In genomic region chr1:156689960-156690672, GRCh38 we compare ENCODE assay signal across 10 cellular contexts. TPM values are rescaled to one million over a fixed set of nuclear protein-coding genes. Genes with fewer than 3 reads are reported as not detected.
A peak's percentile ranks its signal among the peaks of the same experiment; 100 is the strongest.
DNase-seq lines count a peak whose midpoint lies in the region; ATAC-seq and TF ChIP-seq lines count a peak whose summit lies in the region.
"Had no signal": no experiment of that assay in that cellular context is flagged by ENCODE, and none has a peak within 500 bp of the region (broad histone marks: within the 10 kb centered on the region; RNA-seq: fewer than 3 reads in every experiment).

No MANE protein-coding gene starts in this region.

- H3K9me3 Mint-ChIP-seq in CD14-positive monocyte, result peaks cover 0 to 15% (median 7%) of the 10 kb centered on the region in 7 donors

- H4K20me1 ChIP-seq in PC-3 (ENCODE audit: low read length) (no peaks in the 10 kb centered on the region), fibroblast of lung (ENCODE audit: control insufficient read depth, extremely low read depth, insufficient read depth, low read length) (no peaks in the 10 kb centered on the region)

- BruUV-seq in PC-3 (replicated peaks; lab: Mats Ljungman, UMichigan), result no TSS peak

- POLR2A ChIA-PET in PC-3 (lab: Charles Lee; ENCODE audit: unreplicated experiment), result interaction anchor here (2.1 kb wide), 1 partner anchor 36 kb away, joined by 13 read pairs; no protein-coding TSS in a partner anchor

- peaks cover 67 to 82% (median 79%) of the 10 kb centered on the region in 3 donors for H3K27me3 Mint-ChIP-seq in CD14-positive monocyte (ENCODE audit: low read depth in 3 of 3)

- DNase-seq in NCI-H2227 (lab: John Stamatoyannopoulos, UW; ENCODE audit: unreplicated experiment) (peak; percentile 46), NCI-H2227 treated with DMSO at 0.1 percent for 48 hours (lab: John Stamatoyannopoulos, UW) (no peak), PC-3 (no peak), fibroblast of lung (ENCODE audit: low read depth in 2 of 2) (peak in 1 of 2 donors; percentile 44), sciatic nerve (ENCODE audit: low spot score) (no peak), NCI-H446 (lab: John Stamatoyannopoulos, UW) (no peak), CD14-positive monocyte (ENCODE audit: low spot score) (no peak)

- intact Hi-C loops in PC-3 (cut with micrococcal nuclease), result loop anchor here (1.0 kb wide), 3 partner anchors 15 to 200 kb away; partner anchors contain the start of gene CRABP2
- intact Hi-C loops in sciatic nerve (cut with DNase I), result loop anchor here (1.0 to 10.0 kb wide), 2 partner anchors 35 to 175 kb away; partner anchors contain the start of gene NTRK1
- intact Hi-C loops in CD14-positive monocyte (cut with micrococcal nuclease), result loop anchor here (2.0 to 10.0 kb wide), 3 partner anchors 37 to 195 kb away; partner anchors contain the start of gene INSRR (in 1 of the 2)

- H3K36me3 Mint-ChIP-seq in CD14-positive monocyte, result peaks cover 0 to 2% of the 10 kb centered on the region in 2 donors

- H3K27me3 ChIP-seq in PC-3 (ENCODE audit: low read length) (no peaks in the 10 kb centered on the region), fibroblast of lung (ENCODE audit: control insufficient read depth, insufficient read depth, low read length) (no peaks in the 10 kb centered on the region)

- ATAC-seq in PC-3 (no peak), sciatic nerve (peak; percentile 5), GM21737 (IDR thresholded peaks at IDR 0.05; ENCODE audit: unreplicated experiment) (no peak)

- H3K27ac ChIP-seq in PC-3 (ENCODE audit: low read length) (no peak overlapping the region), fibroblast of lung (ENCODE audit: insufficient read depth, low read length) (no peak overlapping the region)
- H3K27ac ChIP-seq: upper lobe of left lung had no signal

- H3K36me3 ChIP-seq in PC-3 (ENCODE audit: low read depth, low read length) (no peaks in the 10 kb centered on the region), fibroblast of lung (ENCODE audit: control insufficient read depth, insufficient read depth, low read length) (no peaks in the 10 kb centered on the region)
- H3K36me3 ChIP-seq: upper lobe of left lung had no signal

- H3F3A ChIP-seq in PC-3 (ENCODE audit: low read length, unreplicated experiment), result peaks cover 8% of the 10 kb centered on the region

- H2AFZ ChIP-seq in PC-3 (ENCODE audit: low read length), result peak overlapping the region; percentile 96
- H2AFZ ChIP-seq in fibroblast of lung (ENCODE audit: low read length), result no peak overlapping the region

- TF ChIP-seq CTCF in PC-3 (conservative IDR thresholded peaks at IDR 0.05; ENCODE audit: low read depth, low read length) (no peak), fibroblast of lung (conservative IDR thresholded peaks at IDR 0.05 in 1 of 2, IDR thresholded peaks at IDR 0.05 in 1 of 2; ENCODE audit: low read depth in 1 of 2, low read length in 2 of 2) (no peak), CD14-positive monocyte (IDR thresholded peaks at IDR 0.05) (no peak)

- H3K4me2 ChIP-seq in PC-3 (ENCODE audit: low read length), result peak overlapping the region; percentile 98
- H3K4me2 ChIP-seq in fibroblast of lung (ENCODE audit: extremely low read depth, insufficient read depth, low read length), result peak overlapping the region; percentile 93

- H3K4me1 Mint-ChIP-seq in CD14-positive monocyte, result peaks cover 24% of the 10 kb centered on the region

- H3K4me3 Mint-ChIP-seq in CD14-positive monocyte, result peak overlapping the region in 1 of 2 donors; percentile 91

- H3K4me1 ChIP-seq in PC-3 (ENCODE audit: insufficient read depth, low read length), result peaks cover 60% of the 10 kb centered on the region
- peaks cover 15% of the 10 kb centered on the region for H3K4me1 ChIP-seq in fibroblast of lung (ENCODE audit: control insufficient read depth, extremely low read depth, insufficient read depth, low read length)

- no peaks in the 10 kb centered on the region for H3K79me2 ChIP-seq in PC-3 (ENCODE audit: low read length)
- H3K79me2 ChIP-seq in fibroblast of lung (ENCODE audit: control insufficient read depth, insufficient read depth, low read length), result no peaks in the 10 kb centered on the region

- H3K27ac Mint-ChIP-seq in CD14-positive monocyte, result no peak overlapping the region

- H3K9me3 ChIP-seq in PC-3 (ENCODE audit: low read length) (no peaks in the 10 kb centered on the region), fibroblast of lung (ENCODE audit: control insufficient read depth, insufficient read depth, low read depth, low read length) (no peaks in the 10 kb centered on the region)
- H3K9me3 ChIP-seq: upper lobe of left lung had no signal

- CTCF ChIA-PET in PC-3 (lab: Charles Lee), result interaction anchor here (0.6 to 3.8 kb wide), 20 partner anchors 10 to 197 kb away, joined by 3 to 106 read pairs (median 8); partner anchors contain the start of genes CRABP2, ISG20L2, METTL25B and MRPL24

- peak overlapping the region; percentile 68 for H3K4me3 ChIP-seq in PC-3 (ENCODE audit: low read length)
- H3K4me3 ChIP-seq in fibroblast of lung (replicated peaks in 1 of 4; ENCODE audit: control extremely low read depth in 1 of 4, insufficient read depth in 1 of 4, low read depth in 3 of 4, low read length in 4 of 4), result peak overlapping the region in 3 of 4 experiments; percentile 22 to 49 (median 25)
- H3K4me3 ChIP-seq: upper lobe of left lung had no signal

- H3K9ac ChIP-seq in PC-3 (ENCODE audit: low read length) (no peak overlapping the region), fibroblast of lung (ENCODE audit: insufficient read depth, low read length) (no peak overlapping the region)

- H3K9me2 ChIP-seq in PC-3 (replicated peaks; ENCODE audit: low read length), result no peaks in the 10 kb centered on the region

RNA-seq across cellular contexts. Expression of gene NES, which starts 12.9 kb away (rescaled TPM):
- 58.2 and 70.0 TPM in 2 replicates for total RNA-seq in PC-3 (2014; rRNA removed)
- total RNA-seq in fibroblast of lung, result 44.2 and 87.4 TPM in 2 replicates
- polyA plus RNA-seq in fibroblast of lung, result 23.0 and 34.6 TPM in 2 replicates
- polyA plus RNA-seq in fibroblast of lung (2012), result 176 and 247 TPM in 2 replicates
- 82.1 and 135 TPM in 2 replicates for polyA minus RNA-seq in fibroblast of lung (ENCODE audit: low replicate concordance)
- 126 TPM for total RNA-seq in sciatic nerve
- not detected for polyA plus RNA-seq in CD14-positive monocyte
- total RNA-seq: mononuclear cell had no signal

RNA-seq across cellular contexts. Expression of gene CRABP2, which starts 15.3 kb away (rescaled TPM):
- total RNA-seq in PC-3 (2014; rRNA removed), result 120 and 150 TPM in 2 replicates
- total RNA-seq in fibroblast of lung, result 33.4 and 70.4 TPM in 2 replicates
- 48.9 and 184 TPM in 2 replicates for polyA plus RNA-seq in fibroblast of lung
- 130 and 416 TPM in 2 replicates for polyA plus RNA-seq in fibroblast of lung (2012)
- 25.3 and 53.9 TPM in 2 replicates for polyA minus RNA-seq in fibroblast of lung (ENCODE audit: low replicate concordance)
- 40.0 TPM for total RNA-seq in sciatic nerve
- polyA plus RNA-seq in CD14-positive monocyte, result under 1 TPM in 1 of 2 donors, not detected in 1; 0.23 TPM

RNA-seq across cellular contexts. Expression of gene METTL25B, which starts 38.2 kb away (rescaled TPM):
- total RNA-seq in PC-3 (2014; rRNA removed) (10.4 and 14.6 TPM in 2 replicates), fibroblast of lung (12.6 and 17.3 TPM in 2 replicates), sciatic nerve (35.9 TPM)
- polyA plus RNA-seq in fibroblast of lung (5.5 and 6.4 TPM in 2 replicates), CD14-positive monocyte (1 to 10 TPM; 4.6 to 4.8 TPM)
- 8.4 and 10.4 TPM in 2 replicates for polyA plus RNA-seq in fibroblast of lung (2012)
- 13.9 and 23.2 TPM in 2 replicates for polyA minus RNA-seq in fibroblast of lung (ENCODE audit: low replicate concordance)

RNA-seq across cellular contexts. Expression of gene ISG20L2, which starts 38.5 kb away (rescaled TPM):
- total RNA-seq in PC-3 (2014; rRNA removed) (39.2 and 51.7 TPM in 2 replicates), fibroblast of lung (5.4 and 5.8 TPM in 2 replicates), sciatic nerve (19.4 TPM)
- polyA plus RNA-seq in fibroblast of lung (23.6 and 29.9 TPM in 2 replicates), CD14-positive monocyte (10 to 100 TPM; 17.2 to 18.1 TPM)
- 17.3 and 18.9 TPM in 2 replicates for polyA plus RNA-seq in fibroblast of lung (2012)
- polyA minus RNA-seq in fibroblast of lung (ENCODE audit: low replicate concordance), result 64.3 and 80.6 TPM in 2 replicates

RNA-seq across cellular contexts. Expression of gene BCAN, which starts 48.2 kb away (rescaled TPM):
- not detected in 2 replicates for total RNA-seq in PC-3 (2014; rRNA removed)
- total RNA-seq in fibroblast of lung, result under 0.01 TPM in 1 of 2 replicates, not detected in the other
- polyA plus RNA-seq in fibroblast of lung, result 0.03 and 0.05 TPM in 2 replicates
- polyA plus RNA-seq in fibroblast of lung (2012), result 0.07 and 0.17 TPM in 2 replicates
- polyA minus RNA-seq in fibroblast of lung (ENCODE audit: low replicate concordance), result 0.89 TPM in 1 of 2 replicates, not detected in the other
- total RNA-seq in sciatic nerve, result 0.27 TPM
- polyA plus RNA-seq in CD14-positive monocyte, result not detected
- total RNA-seq: mononuclear cell had no signal
